In genomic region chr9:34957492-34958410, GRCh38 we compare ENCODE assay signal across 8 cellular contexts. TPM values are rescaled to one million over a fixed set of nuclear protein-coding genes. Genes with fewer than 3 reads are reported as not detected.
DNase-seq lines count a peak whose midpoint lies in the region; ATAC-seq, FAIRE-seq and TF ChIP-seq lines count a peak whose summit lies in the region.

Gene PHF24 (plus strand): TSS chr9:34958285. CDS start chr9:34971299, 13,014 bp downstream.

- POLR2A ChIA-PET in CD4-positive, alpha-beta T cell (lab: Charles Lee), result no interaction called here

- H3K4me3 ChIP-seq in iPS-11a (ENCODE audit: low read depth, low read length) (peak within 1 kb of the TSS; percentile 43), small intestine (ENCODE audit: low read depth in 1 of 2, low read length in 2 of 2) (peak within 1 kb of the TSS; percentile 29 to 55)

- H3K27ac Mint-ChIP-seq in CD4-positive, alpha-beta T cell, result no peak within 1 kb of the TSS
- no peak within 1 kb of the TSS for H3K27ac Mint-ChIP-seq in activated naive CD8-positive, alpha-beta T cell treated with anti-CD3 and anti-CD28 coated beads for 36 hours

- peak within 1 kb of the TSS; percentile 84 for H3K4me3 Mint-ChIP-seq in CD4-positive, alpha-beta T cell
- H3K4me3 Mint-ChIP-seq in activated naive CD8-positive, alpha-beta T cell treated with anti-CD3 and anti-CD28 coated beads for 36 hours, result peak within 1 kb of the TSS; percentile 38

- no peaks in the 10 kb centered on the region for H3K4me1 ChIP-seq in small intestine (ENCODE audit: control insufficient read depth in 2 of 2, insufficient read depth in 1 of 2, low read depth in 1 of 2, low read length in 1 of 2)

- no peak for TF ChIP-seq RAD21 in Ishikawa (IDR thresholded peaks at IDR 0.05; ENCODE audit: low read depth)

- peaks cover 66% of the 10 kb centered on the region for H3K27me3 ChIP-seq in CD4-positive, alpha-beta T cell (ENCODE audit: control insufficient read depth, insufficient read depth, low read length)
- peaks cover 2 to 14% of the 10 kb centered on the region in 2 donors for H3K27me3 ChIP-seq in small intestine (ENCODE audit: control insufficient read depth in 2 of 2, insufficient read depth in 2 of 2, low read length in 2 of 2)

- WGBS in small intestine, 3 donors, result 1 to 3% (median 2%) methylated on average over 51 to 116 of the region's 116 CpGs

- CTCF ChIA-PET in CD4-positive, alpha-beta T cell (lab: Charles Lee), result no interaction called here

- H3K9me3 Mint-ChIP-seq in CD4-positive, alpha-beta T cell, result no peaks in the 10 kb centered on the region
- H3K9me3 Mint-ChIP-seq in activated naive CD8-positive, alpha-beta T cell treated with anti-CD3 and anti-CD28 coated beads for 36 hours, result no peaks in the 10 kb centered on the region

- no peak within 1 kb of the TSS for H3K27ac ChIP-seq in CD4-positive, alpha-beta T cell (ENCODE audit: low read depth, low read length)
- no peak within 1 kb of the TSS for H3K27ac ChIP-seq in small intestine (ENCODE audit: low read depth in 1 of 2, low read length in 1 of 2)

- peaks cover 88% of the 10 kb centered on the region for H3K27me3 Mint-ChIP-seq in CD4-positive, alpha-beta T cell
- H3K27me3 Mint-ChIP-seq in activated naive CD8-positive, alpha-beta T cell treated with anti-CD3 and anti-CD28 coated beads for 36 hours, result peaks cover 62% of the 10 kb centered on the region

- intact Hi-C loops in CD4-positive, alpha-beta T cell (cut with DNase I, micrococcal nuclease), result no loop called here

- H3K4me1 Mint-ChIP-seq in CD4-positive, alpha-beta T cell (ENCODE audit: low read depth), result no peaks in the 10 kb centered on the region
- H3K4me1 Mint-ChIP-seq in activated naive CD8-positive, alpha-beta T cell treated with anti-CD3 and anti-CD28 coated beads for 36 hours, result peaks cover 24% of the 10 kb centered on the region

- DNase-seq in CD4-positive, alpha-beta T cell, result peak in 2 of 10 experiments; percentile 14 to 34
- DNase-seq in activated naive CD8-positive, alpha-beta T cell treated with anti-CD3 and anti-CD28 coated beads for 36 hours, result peak; percentile 30
- DNase-seq in small intestine, result no peak
- no peak for DNase-seq in GOT3 (lab: John Stamatoyannopoulos, UW)
- DNase-seq in DMS79 (lab: John Stamatoyannopoulos, UW), result no peak

- peak; percentile 89 for ATAC-seq in CD4-positive, alpha-beta T cell (ENCODE audit: poor library complexity)
- no peak for ATAC-seq in GM18858 (IDR thresholded peaks at IDR 0.05; ENCODE audit: unreplicated experiment)

- no peak for FAIRE-seq in small intestine (lab: Jason Lieb, UNC)

- H3K9me3 ChIP-seq in CD4-positive, alpha-beta T cell (ENCODE audit: control insufficient read depth, low read length), result no peaks in the 10 kb centered on the region
- no peaks in the 10 kb centered on the region for H3K9me3 ChIP-seq in small intestine (ENCODE audit: control insufficient read depth, low read depth)

- no peaks in the 10 kb centered on the region for H3K36me3 ChIP-seq in small intestine (ENCODE audit: control insufficient read depth in 2 of 2, insufficient read depth in 2 of 2, low read length in 2 of 2)

- H3K36me3 Mint-ChIP-seq in CD4-positive, alpha-beta T cell (ENCODE audit: low read depth), result no peaks in the 10 kb centered on the region
- H3K36me3 Mint-ChIP-seq in activated naive CD8-positive, alpha-beta T cell treated with anti-CD3 and anti-CD28 coated beads for 36 hours, result no peaks in the 10 kb centered on the region

- no peak for TF ChIP-seq EP300 in Ishikawa (IDR thresholded peaks at IDR 0.05; ENCODE audit: borderline replicate concordance)

- TF ChIP-seq CTCF in CD4-positive, alpha-beta T cell (IDR thresholded peaks at IDR 0.05), result no peak

TF ChIP-seq in Ishikawa, 13 proteins besides CTCF, POLR2A, EP300 and RAD21:
- no peak for TF ChIP-seq TAF1 (IDR thresholded peaks at IDR 0.05; ENCODE audit: low read depth)
- TF ChIP-seq, protein P1, sequence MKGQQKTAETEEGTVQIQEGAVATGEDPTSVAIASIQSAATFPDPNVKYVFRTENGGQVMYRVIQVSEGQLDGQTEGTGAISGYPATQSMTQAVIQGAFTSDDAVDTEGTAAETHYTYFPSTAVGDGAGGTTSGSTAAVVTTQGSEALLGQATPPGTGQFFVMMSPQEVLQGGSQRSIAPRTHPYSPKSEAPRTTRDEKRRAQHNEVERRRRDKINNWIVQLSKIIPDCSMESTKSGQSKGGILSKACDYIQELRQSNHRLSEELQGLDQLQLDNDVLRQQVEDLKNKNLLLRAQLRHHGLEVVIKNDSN (IDR thresholded peaks at IDR 0.05), result peak; percentile 42; the same call in 1 of the 2 replicates

RNA-seq across cellular contexts. Expression of gene PHF24, which starts in this region (rescaled TPM):
- total RNA-seq in CD4-positive, alpha-beta T cell, result not detected
- under 1 TPM; 0.23 to 0.30 TPM for total RNA-seq in activated naive CD8-positive, alpha-beta T cell treated with anti-CD3 and anti-CD28 coated beads for 36 hours
- under 1 TPM in 1 of 3 donors, not detected in 2; 0.39 TPM for polyA plus RNA-seq in small intestine

Comparison
In these comparisons a context has a peak if more than half of its experiments do, and no peak if none do; other contexts are left out.
1. Peak in ATAC-seq in CD4-positive, alpha-beta T cell; RNA of the gene not detected or under 1 TPM.
2. Peak in DNase-seq in activated naive CD8-positive, alpha-beta T cell treated with anti-CD3 and anti-CD28 coated beads for 36 hours; RNA of the gene not detected or under 1 TPM.